In the genomic region with DNA sequence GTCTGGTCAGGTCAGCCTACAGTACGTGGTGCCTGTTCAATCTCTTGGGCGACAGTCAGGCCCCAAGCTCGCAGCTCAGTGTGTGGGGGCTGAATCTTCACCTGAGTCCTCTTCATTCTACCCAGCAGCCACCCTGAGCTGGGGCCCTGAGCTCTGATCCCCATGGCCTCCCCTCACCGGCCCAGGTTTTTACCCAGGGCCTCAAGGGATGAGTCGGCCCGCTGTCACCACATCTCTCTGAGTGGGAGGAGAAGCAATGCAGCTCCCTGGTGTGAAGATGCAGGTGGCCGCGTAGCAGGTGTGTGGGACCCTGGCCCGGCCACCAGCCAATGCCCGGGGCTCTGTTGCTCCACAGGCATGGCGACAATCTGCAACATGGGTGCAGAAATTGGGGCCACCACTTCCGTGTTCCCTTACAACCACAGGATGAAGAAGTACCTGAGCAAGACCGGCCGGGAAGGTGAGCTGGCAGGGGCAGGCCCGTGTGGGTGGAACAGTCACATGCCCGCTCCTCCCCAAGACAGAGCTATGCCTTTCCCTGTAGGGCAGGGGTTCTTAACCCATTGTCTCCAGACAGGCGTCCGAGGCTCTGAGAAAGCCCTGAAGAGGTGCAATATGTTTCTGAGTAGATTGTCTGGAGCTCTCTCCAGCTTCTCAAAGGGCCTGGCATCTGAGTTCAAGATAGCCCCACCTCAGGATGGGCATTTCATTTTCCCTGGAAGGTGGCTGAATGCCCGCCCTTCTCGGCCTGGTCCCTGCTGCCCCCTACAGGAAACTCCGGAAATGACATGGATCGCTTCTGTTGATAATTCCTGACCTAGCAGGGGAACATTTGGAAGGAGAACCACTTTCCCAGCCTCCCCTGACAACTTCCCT, we compare ENCODE assay signal across 1 cellular context.
TF ChIP-seq lines count a peak whose summit lies in the region.

No MANE protein-coding gene starts in this region.

TF ChIP-seq in GM23338, 12 proteins besides CTCF, POLR2A, EP300 and RAD21 (continued from another document):
- TF ChIP-seq, protein P1, sequence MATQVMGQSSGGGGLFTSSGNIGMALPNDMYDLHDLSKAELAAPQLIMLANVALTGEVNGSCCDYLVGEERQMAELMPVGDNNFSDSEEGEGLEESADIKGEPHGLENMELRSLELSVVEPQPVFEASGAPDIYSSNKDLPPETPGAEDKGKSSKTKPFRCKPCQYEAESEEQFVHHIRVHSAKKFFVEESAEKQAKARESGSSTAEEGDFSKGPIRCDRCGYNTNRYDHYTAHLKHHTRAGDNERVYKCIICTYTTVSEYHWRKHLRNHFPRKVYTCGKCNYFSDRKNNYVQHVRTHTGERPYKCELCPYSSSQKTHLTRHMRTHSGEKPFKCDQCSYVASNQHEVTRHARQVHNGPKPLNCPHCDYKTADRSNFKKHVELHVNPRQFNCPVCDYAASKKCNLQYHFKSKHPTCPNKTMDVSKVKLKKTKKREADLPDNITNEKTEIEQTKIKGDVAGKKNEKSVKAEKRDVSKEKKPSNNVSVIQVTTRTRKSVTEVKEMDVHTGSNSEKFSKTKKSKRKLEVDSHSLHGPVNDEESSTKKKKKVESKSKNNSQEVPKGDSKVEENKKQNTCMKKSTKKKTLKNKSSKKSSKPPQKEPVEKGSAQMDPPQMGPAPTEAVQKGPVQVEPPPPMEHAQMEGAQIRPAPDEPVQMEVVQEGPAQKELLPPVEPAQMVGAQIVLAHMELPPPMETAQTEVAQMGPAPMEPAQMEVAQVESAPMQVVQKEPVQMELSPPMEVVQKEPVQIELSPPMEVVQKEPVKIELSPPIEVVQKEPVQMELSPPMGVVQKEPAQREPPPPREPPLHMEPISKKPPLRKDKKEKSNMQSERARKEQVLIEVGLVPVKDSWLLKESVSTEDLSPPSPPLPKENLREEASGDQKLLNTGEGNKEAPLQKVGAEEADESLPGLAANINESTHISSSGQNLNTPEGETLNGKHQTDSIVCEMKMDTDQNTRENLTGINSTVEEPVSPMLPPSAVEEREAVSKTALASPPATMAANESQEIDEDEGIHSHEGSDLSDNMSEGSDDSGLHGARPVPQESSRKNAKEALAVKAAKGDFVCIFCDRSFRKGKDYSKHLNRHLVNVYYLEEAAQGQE (IDR thresholded peaks at IDR 0.05; ENCODE audit: unreplicated experiment) = no peak
- TF ChIP-seq JUNB (IDR thresholded peaks at IDR 0.05; ENCODE audit: unreplicated experiment) (no peak), POLR2AphosphoS5 (IDR thresholded peaks at IDR 0.05; ENCODE audit: low read depth) (no peak)
